ENCODE assay signal across 10 cellular contexts in the genomic region with DNA sequence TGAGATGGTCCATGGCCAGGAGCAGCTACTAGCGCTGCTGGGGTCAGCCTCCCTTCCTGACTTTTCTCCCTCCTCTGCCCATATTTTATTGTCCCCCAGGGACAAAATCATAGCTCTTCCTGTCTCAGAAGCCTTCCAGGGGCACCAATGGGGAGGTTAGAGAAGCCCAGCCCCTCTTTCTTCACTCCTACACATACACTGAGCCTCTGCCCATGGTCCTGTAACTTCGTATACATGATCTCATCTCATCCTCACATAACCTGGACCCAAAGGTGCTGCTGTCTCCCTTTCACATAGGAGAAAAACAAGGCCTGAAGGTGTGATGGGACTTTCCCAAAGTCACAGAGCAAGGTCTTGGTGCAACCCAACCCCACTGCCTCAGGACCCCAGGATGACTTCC. TPM values are rescaled to one million over a fixed set of nuclear protein-coding genes. Genes with fewer than 3 reads are reported as not detected.
"Had no signal": no experiment of that assay in that cellular context is flagged by ENCODE, and none has a peak within 500 bp of the region (broad histone marks: within the 10 kb centered on the region; RNA-seq: fewer than 3 reads in every experiment).

No MANE protein-coding gene starts in this region.

- H3K4me3 Mint-ChIP-seq: IgD-negative memory B cell had no signal

- H3K36me3 ChIP-seq: HAP-1 had no signal

- H2AFZ ChIP-seq: GM23248 had no signal

- H3K4me3 ChIP-seq: GM23248, HAP-1, K562 had no signal

- H3K9ac ChIP-seq: GM23248 had no signal

- H3K27ac ChIP-seq: GM23248, HL-60 had no signal

- H3K9me3 Mint-ChIP-seq: IgD-negative memory B cell had no signal

- H3K4me1 Mint-ChIP-seq: IgD-negative memory B cell had no signal

- DNase-seq: GM23248, GOT3, H7, KG1 had no signal

- ATAC-seq: HCT116, HepG2, K562 had no signal

- H3K36me3 Mint-ChIP-seq: IgD-negative memory B cell had no signal

- H3K9me3 ChIP-seq: HAP-1 had no signal

RNA-seq across cellular contexts. Expression of gene SRRM3, which starts 2.5 kb away (rescaled TPM):
- polyA plus RNA-seq: IgD-negative memory B cell had no signal
